In the genomic region with DNA sequence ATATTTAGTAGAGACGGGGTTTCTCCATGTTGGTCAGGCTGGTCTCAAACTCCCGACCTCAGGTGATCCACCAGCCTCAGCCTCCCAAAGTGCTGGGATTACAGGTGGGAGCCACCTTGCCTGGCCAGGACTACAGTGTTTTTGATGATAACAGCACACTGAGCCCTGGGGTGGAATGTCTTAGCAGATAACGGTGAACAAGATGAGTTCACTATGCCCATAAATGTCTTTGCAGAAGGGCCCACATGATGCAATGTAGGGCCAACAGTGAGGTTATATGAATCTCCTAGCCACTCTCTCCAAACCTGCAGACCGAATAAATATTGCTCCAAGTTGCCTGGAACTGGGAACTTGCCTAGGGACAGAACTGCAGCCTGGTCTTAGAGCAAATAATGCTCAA, we compare ENCODE assay signal across 24 cellular contexts.
"Had no signal": no experiment of that assay in that cellular context is flagged by ENCODE, and none has a peak within 500 bp of the region (broad histone marks: within the 10 kb centered on the region; RNA-seq: fewer than 3 reads in every experiment).

No MANE protein-coding gene starts in this region.

- ATAC-seq: effector memory CD8-positive, alpha-beta T cell; esophagus mucosa; foreskin keratinocyte; gastroesophageal sphincter; heart right ventricle; left cardiac atrium; left lung; left ventricle myocardium superior; lower lobe of right lung; mucosa of descending colon had no signal

- H3K27ac Mint-ChIP-seq: dendritic cell treated with granulocyte-macrophage colony-stimulating factor and Interleukin-4, amounts not matched to agents 40 ng/mL and 50 ng/mL, for 4 days; effector memory CD8-positive, alpha-beta T cell; endodermal cell; mesothelial cell of epicardium had no signal

- H3K4me1 ChIP-seq: colonic mucosa, foreskin keratinocyte, left lung, lower lobe of right lung had no signal

- H3K27me3 ChIP-seq: colonic mucosa, esophagus squamous epithelium, foreskin keratinocyte, gastroesophageal sphincter, heart right ventricle, left lung had no signal

- H3K9me3 ChIP-seq: colonic mucosa, esophagus squamous epithelium, gastroesophageal sphincter, lower lobe of right lung, mucosa of descending colon had no signal

- H3K9me3 Mint-ChIP-seq: endodermal cell had no signal

- H3K4me3 Mint-ChIP-seq: dendritic cell treated with granulocyte-macrophage colony-stimulating factor and Interleukin-4, amounts not matched to agents 40 ng/mL and 50 ng/mL, for 4 days; effector memory CD8-positive, alpha-beta T cell; endodermal cell; mesothelial cell of epicardium had no signal

- FAIRE-seq: endometrium, frontal cortex, islet of Langerhans, keratinocyte had no signal

- H3K4me3 ChIP-seq: colonic mucosa, esophagus squamous epithelium, gastroesophageal sphincter, heart right ventricle, left lung, lower lobe of right lung, mucosa of descending colon had no signal

- H3K36me3 ChIP-seq: colonic mucosa, esophagus squamous epithelium, gastroesophageal sphincter, heart right ventricle, left lung, lower lobe of right lung had no signal

- H3K27ac ChIP-seq: colonic mucosa, epithelial cell of prostate, esophagus squamous epithelium, foreskin keratinocyte, heart right ventricle, left lung, lower lobe of right lung had no signal

- DNase-seq: colonic mucosa; cortex of kidney; effector CD8-positive, alpha-beta T cell; effector memory CD8-positive, alpha-beta T cell; endodermal cell; esophagus squamous epithelium; foreskin keratinocyte; heart right ventricle; hippocampal formation; left cardiac atrium; left lung; left ventricle myocardium superior; lower lobe of right lung; mesenchymal stem cell; mucosa of descending colon had no signal
